ENCODE assay signal across 23 cellular contexts in genomic region chr19:20453424-20453938, GRCh38.
DNase-seq lines count a peak whose midpoint lies in the region; ATAC-seq and TF ChIP-seq lines count a peak whose summit lies in the region.
"Had no signal": no experiment of that assay in that cellular context is flagged by ENCODE, and none has a peak within 500 bp of the region (broad histone marks: within the 10 kb centered on the region; RNA-seq: fewer than 3 reads in every experiment).

No MANE protein-coding gene starts in this region.

- POLR2A ChIA-PET in CD8-positive, alpha-beta T cell (lab: Charles Lee), result interaction anchor here (1.0 kb wide), 1 partner anchor 23 kb away, joined by 3 read pairs; no protein-coding TSS in a partner anchor
- POLR2A ChIA-PET in activated CD8-positive, alpha-beta T cell treated with anti-CD3 and anti-CD28 coated beads, Interleukin-2, amount 10 ng/mL, durations not matched to agents 7 days and 5 days (lab: Charles Lee), result interaction anchor here (0.6 kb wide), 1 partner anchor 107 kb away, joined by 3 read pairs; no protein-coding TSS in a partner anchor

- intact Hi-C loops in activated naive CD4-positive, alpha-beta T cell treated with anti-CD3 and anti-CD28 coated beads for 36 hours (cut with micrococcal nuclease), result no loop called here
- intact Hi-C loops in CD8-positive, alpha-beta T cell (cut with DNase I, micrococcal nuclease), result no loop called here

- H3K27me3 ChIP-seq in CD8-positive, alpha-beta T cell (ENCODE audit: insufficient read depth, low read length), result no peaks in the 10 kb centered on the region
- no peaks in the 10 kb centered on the region for H3K27me3 ChIP-seq in gastroesophageal sphincter

- H3K4me3 ChIP-seq in CD8-positive, alpha-beta T cell (ENCODE audit: low read depth, low read length), result no peak overlapping the region
- no peak overlapping the region for H3K4me3 ChIP-seq in gastroesophageal sphincter
- H3K4me3 ChIP-seq: HAP-1 had no signal

- WGBS in gastroesophageal sphincter (ENCODE audit: low coverage in 1 of 2), 2 donors, result 75% methylated on average over 1 to 2 of the region's 2 CpGs

- no peak for TF ChIP-seq CTCF in CD8-positive, alpha-beta T cell (IDR thresholded peaks at IDR 0.05)
- no peak for TF ChIP-seq CTCF in gastroesophageal sphincter (IDR thresholded peaks at IDR 0.05)

- no peaks in the 10 kb centered on the region for H3K9me3 ChIP-seq in CD8-positive, alpha-beta T cell (ENCODE audit: low read length)
- no peaks in the 10 kb centered on the region for H3K9me3 ChIP-seq in gastroesophageal sphincter
- H3K9me3 ChIP-seq: Caco-2, HAP-1 had no signal

- H3K27me3 Mint-ChIP-seq in activated naive CD4-positive, alpha-beta T cell treated with anti-CD3 and anti-CD28 coated beads, Interleukin-2, amount 10 ng/mL, durations not matched to agents 7 days and 5 days, result no peaks in the 10 kb centered on the region
- H3K27me3 Mint-ChIP-seq in activated naive CD4-positive, alpha-beta T cell treated with anti-CD3 and anti-CD28 coated beads for 36 hours (ENCODE audit: low read depth), result no peaks in the 10 kb centered on the region
- H3K27me3 Mint-ChIP-seq in CD8-positive, alpha-beta T cell (ENCODE audit: low read depth), result no peaks in the 10 kb centered on the region
- H3K27me3 Mint-ChIP-seq in activated CD8-positive, alpha-beta T cell treated with anti-CD3 and anti-CD28 coated beads, Interleukin-2, amount 10 ng/mL, durations not matched to agents 7 days and 5 days (ENCODE audit: low read depth), result no peaks in the 10 kb centered on the region
- H3K27me3 Mint-ChIP-seq: B cell had no signal

- CTCF ChIA-PET in activated naive CD4-positive, alpha-beta T cell treated with anti-CD3 and anti-CD28 coated beads, Interleukin-2, amount 10 ng/mL, durations not matched to agents 7 days and 5 days (lab: Charles Lee), result no interaction called here
- CTCF ChIA-PET in activated naive CD4-positive, alpha-beta T cell treated with anti-CD3 and anti-CD28 coated beads for 36 hours (lab: Charles Lee), result no interaction called here
- CTCF ChIA-PET in CD8-positive, alpha-beta T cell (lab: Charles Lee), result no interaction called here
- CTCF ChIA-PET in activated CD8-positive, alpha-beta T cell treated with anti-CD3 and anti-CD28 coated beads, Interleukin-2, amount 10 ng/mL, durations not matched to agents 7 days and 5 days (lab: Charles Lee), result no interaction called here

- no peaks in the 10 kb centered on the region for H3K4me1 ChIP-seq in CD8-positive, alpha-beta T cell (ENCODE audit: insufficient read depth, low read length)
- no peaks in the 10 kb centered on the region for H3K4me1 ChIP-seq in gastroesophageal sphincter
- H3K4me1 ChIP-seq: Caco-2, HAP-1 had no signal

- H3K4me1 Mint-ChIP-seq in activated naive CD4-positive, alpha-beta T cell treated with anti-CD3 and anti-CD28 coated beads, Interleukin-2, amount 10 ng/mL, durations not matched to agents 7 days and 5 days, result peaks cover 4% of the 10 kb centered on the region
- peaks cover 10% of the 10 kb centered on the region for H3K4me1 Mint-ChIP-seq in activated naive CD4-positive, alpha-beta T cell treated with anti-CD3 and anti-CD28 coated beads for 36 hours (ENCODE audit: low read depth)
- peaks cover 11% of the 10 kb centered on the region for H3K4me1 Mint-ChIP-seq in CD8-positive, alpha-beta T cell (ENCODE audit: low read depth)
- peaks cover 10% of the 10 kb centered on the region for H3K4me1 Mint-ChIP-seq in activated CD8-positive, alpha-beta T cell treated with anti-CD3 and anti-CD28 coated beads, Interleukin-2, amount 10 ng/mL, durations not matched to agents 7 days and 5 days (ENCODE audit: low read depth)
- H3K4me1 Mint-ChIP-seq: CD14-positive monocyte had no signal

- H3K36me3 Mint-ChIP-seq in activated naive CD4-positive, alpha-beta T cell treated with anti-CD3 and anti-CD28 coated beads, Interleukin-2, amount 10 ng/mL, durations not matched to agents 7 days and 5 days, result no peaks in the 10 kb centered on the region
- H3K36me3 Mint-ChIP-seq in activated naive CD4-positive, alpha-beta T cell treated with anti-CD3 and anti-CD28 coated beads for 36 hours (ENCODE audit: low read depth), result no peaks in the 10 kb centered on the region
- no peaks in the 10 kb centered on the region for H3K36me3 Mint-ChIP-seq in CD8-positive, alpha-beta T cell
- peaks cover 6% of the 10 kb centered on the region for H3K36me3 Mint-ChIP-seq in activated CD8-positive, alpha-beta T cell treated with anti-CD3 and anti-CD28 coated beads, Interleukin-2, amount 10 ng/mL, durations not matched to agents 7 days and 5 days (ENCODE audit: low read depth)
- H3K36me3 Mint-ChIP-seq: CD14-positive monocyte had no signal

- no peak for TF ChIP-seq POLR2A in gastroesophageal sphincter (IDR thresholded peaks at IDR 0.05)

- H3K9me3 Mint-ChIP-seq in activated naive CD4-positive, alpha-beta T cell treated with anti-CD3 and anti-CD28 coated beads, Interleukin-2, amount 10 ng/mL, durations not matched to agents 7 days and 5 days, result peaks cover 8% of the 10 kb centered on the region
- H3K9me3 Mint-ChIP-seq in activated naive CD4-positive, alpha-beta T cell treated with anti-CD3 and anti-CD28 coated beads for 36 hours, result no peaks in the 10 kb centered on the region
- no peaks in the 10 kb centered on the region for H3K9me3 Mint-ChIP-seq in CD8-positive, alpha-beta T cell
- peaks cover 4% of the 10 kb centered on the region for H3K9me3 Mint-ChIP-seq in activated CD8-positive, alpha-beta T cell treated with anti-CD3 and anti-CD28 coated beads, Interleukin-2, amount 10 ng/mL, durations not matched to agents 7 days and 5 days (ENCODE audit: insufficient read depth)

- no peak for TF ChIP-seq EP300 in gastroesophageal sphincter (IDR thresholded peaks at IDR 0.05)

- peak overlapping the region; percentile 5 for H3K27ac Mint-ChIP-seq in activated naive CD4-positive, alpha-beta T cell treated with anti-CD3 and anti-CD28 coated beads, Interleukin-2, amount 10 ng/mL, durations not matched to agents 7 days and 5 days
- no peak overlapping the region for H3K27ac Mint-ChIP-seq in activated naive CD4-positive, alpha-beta T cell treated with anti-CD3 and anti-CD28 coated beads for 36 hours
- peak overlapping the region; percentile 85 for H3K27ac Mint-ChIP-seq in CD8-positive, alpha-beta T cell
- peak overlapping the region; percentile 69 for H3K27ac Mint-ChIP-seq in activated CD8-positive, alpha-beta T cell treated with anti-CD3 and anti-CD28 coated beads, Interleukin-2, amount 10 ng/mL, durations not matched to agents 7 days and 5 days
- H3K27ac Mint-ChIP-seq: B cell had no signal

- DNase-seq in activated naive CD4-positive, alpha-beta T cell treated with anti-CD3 and anti-CD28 coated beads, Interleukin-2, amount 10 ng/mL, durations not matched to agents 7 days and 5 days, result no peak
- no peak for DNase-seq in activated naive CD4-positive, alpha-beta T cell treated with anti-CD3 and anti-CD28 coated beads for 36 hours
- no peak for DNase-seq in CD8-positive, alpha-beta T cell
- DNase-seq in activated CD8-positive, alpha-beta T cell treated with anti-CD3 and anti-CD28 coated beads, Interleukin-2, amount 10 ng/mL, durations not matched to agents 7 days and 5 days, result peak; percentile 19
- peak; percentile 9 for DNase-seq in kidney tubule cell (ENCODE audit: low spot score)
- DNase-seq in NCI-H2196 treated with DMSO at 0.1 percent for 48 hours (lab: John Stamatoyannopoulos, UW; ENCODE audit: unreplicated experiment), result no peak
- DNase-seq: Caco-2; DMS 273 treated with DMSO at 0.1 percent for 48 hours; KBM-7; NCI-H1092 treated with DMSO at 0.1 percent for 48 hours; NCI-H1436 treated with DMSO at 0.1 percent for 48 hours; NCI-H2029; NCI-H226; NCI-H510A treated with DMSO at 0.1 percent for 48 hours; NCI-H748 treated with DMSO at 0.1 percent for 48 hours; NK-92 treated with Interleukin-12 subunit alpha and Interleukin-12 subunit beta, amount 100 ng/mL, for 24 hours had no signal

- no peak overlapping the region for H3K27ac ChIP-seq in CD8-positive, alpha-beta T cell (ENCODE audit: low read depth, low read length)
- no peak overlapping the region for H3K27ac ChIP-seq in gastroesophageal sphincter
- H3K27ac ChIP-seq: HL-60 had no signal

- ATAC-seq in CD8-positive, alpha-beta T cell, result no peak
- no peak for ATAC-seq in activated CD8-positive, alpha-beta T cell treated with anti-CD3 and anti-CD28 coated beads, Interleukin-2, amount 10 ng/mL, durations not matched to agents 7 days and 5 days
- ATAC-seq in gastroesophageal sphincter (no peak), HG03469 (IDR thresholded peaks at IDR 0.05; ENCODE audit: unreplicated experiment) (no peak)
- ATAC-seq: Panc1 had no signal

- no peaks in the 10 kb centered on the region for H3K36me3 ChIP-seq in CD8-positive, alpha-beta T cell (ENCODE audit: insufficient read depth, low read length)
- H3K36me3 ChIP-seq in gastroesophageal sphincter, result no peaks in the 10 kb centered on the region
- H3K36me3 ChIP-seq: HAP-1 had no signal

- no peak overlapping the region for H3K4me3 Mint-ChIP-seq in activated naive CD4-positive, alpha-beta T cell treated with anti-CD3 and anti-CD28 coated beads, Interleukin-2, amount 10 ng/mL, durations not matched to agents 7 days and 5 days
- no peak overlapping the region for H3K4me3 Mint-ChIP-seq in activated naive CD4-positive, alpha-beta T cell treated with anti-CD3 and anti-CD28 coated beads for 36 hours
- H3K4me3 Mint-ChIP-seq in CD8-positive, alpha-beta T cell, result no peak overlapping the region
- H3K4me3 Mint-ChIP-seq in activated CD8-positive, alpha-beta T cell treated with anti-CD3 and anti-CD28 coated beads, Interleukin-2, amount 10 ng/mL, durations not matched to agents 7 days and 5 days, result no peak overlapping the region
- H3K4me3 Mint-ChIP-seq: B cell, CD14-positive monocyte had no signal

Comparison
In these comparisons a context has a peak if more than half of its experiments do, and no peak if none do; other contexts are left out.
1. DNase-seq: peak in activated CD8-positive, alpha-beta T cell treated with anti-CD3 and anti-CD28 coated beads, Interleukin-2, amount 10 ng/mL, durations not matched to agents 7 days and 5 days (single experiment) and kidney tubule cell (single experiment); none in activated naive CD4-positive, alpha-beta T cell treated with anti-CD3 and anti-CD28 coated beads, Interleukin-2, amount 10 ng/mL, durations not matched to agents 7 days and 5 days (single experiment), activated naive CD4-positive, alpha-beta T cell treated with anti-CD3 and anti-CD28 coated beads for 36 hours (single experiment), CD8-positive, alpha-beta T cell (0 of 7) and NCI-H2196 treated with DMSO at 0.1 percent for 48 hours (single experiment).